Comparison of ENCODE assay signal across 19 cellular contexts in the genomic region with DNA sequence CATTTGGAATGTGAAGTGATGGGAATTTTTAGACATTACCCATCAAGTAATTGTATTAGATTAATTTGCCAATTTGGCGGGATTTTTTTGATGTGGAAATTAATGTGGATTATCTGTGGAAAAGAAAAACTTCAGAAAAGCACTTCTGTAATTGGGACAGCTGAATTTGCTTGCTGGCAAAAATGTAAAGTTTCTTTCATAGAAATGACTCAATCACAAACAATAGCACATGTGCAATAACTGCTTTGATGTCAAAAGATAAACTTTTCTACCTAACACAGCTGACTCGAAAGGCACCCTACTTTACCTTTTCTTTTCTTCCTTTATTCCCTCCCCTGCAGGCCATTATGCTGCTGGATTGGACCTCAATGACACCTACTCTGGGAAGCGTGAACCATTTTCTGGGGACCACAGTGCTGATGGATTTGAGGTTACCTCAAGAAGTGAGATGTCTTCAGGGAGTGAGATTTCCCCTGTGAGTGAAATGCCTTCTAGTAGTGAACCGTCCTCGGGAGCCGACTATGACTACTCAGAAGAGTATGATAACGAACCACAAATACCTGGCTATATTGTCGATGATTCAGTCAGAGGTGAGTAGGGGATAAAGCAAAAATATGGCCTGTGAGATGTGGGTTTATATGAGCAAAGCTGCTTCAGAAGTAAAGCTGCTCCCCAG. TPM values are rescaled to one million over a fixed set of nuclear protein-coding genes. Genes with fewer than 3 reads are reported as not detected.
DNase-seq lines count a peak whose midpoint lies in the region; ATAC-seq and TF ChIP-seq lines count a peak whose summit lies in the region.
"Had no signal": no experiment of that assay in that cellular context is flagged by ENCODE, and none has a peak within 500 bp of the region (broad histone marks: within the 10 kb centered on the region; RNA-seq: fewer than 3 reads in every experiment).

No MANE protein-coding gene starts in this region.

- peak; percentile 20; the same call in 1 of the 3 replicates for ATAC-seq in RWPE2 (ENCODE audit: low read depth)
- no peak for ATAC-seq in SK-N-SH treated with all-trans-retinoic acid at 6 μM for 48 hours
- ATAC-seq: activated CD4-positive, alpha-beta T cell treated with anti-CD3 and anti-CD28 coated beads for 36 hours; effector memory CD8-positive, alpha-beta T cell; natural killer cell treated with Interleukin-12 subunit alpha and Interleukin-12 subunit beta and Interleukin-15 and Interleukin-18, amount 100 ng/mL, for 72 hours had no signal

- no peaks in the 10 kb centered on the region for H3K27me3 ChIP-seq in RWPE2 (ENCODE audit: insufficient read depth, poor library complexity, severe bottlenecking)
- no peaks in the 10 kb centered on the region for H3K27me3 ChIP-seq in osteoblast (ENCODE audit: insufficient read depth, low read length)
- H3K27me3 ChIP-seq: uterus had no signal

- intact Hi-C loops in Calu3 (cut with micrococcal nuclease; ENCODE audit: unreplicated experiment), result no loop called here

- H3K27me3 Mint-ChIP-seq in Calu3 (ENCODE audit: unreplicated experiment), result no peaks in the 10 kb centered on the region
- H3K27me3 Mint-ChIP-seq: activated CD4-positive, alpha-beta T cell treated with anti-CD3 and anti-CD28 coated beads for 36 hours; effector memory CD8-positive, alpha-beta T cell; natural killer cell treated with Interleukin-12 subunit alpha and Interleukin-12 subunit beta and Interleukin-15 and Interleukin-18, amount 100 ng/mL, for 72 hours had no signal

- H3K36me3 ChIP-seq in RWPE2 (ENCODE audit: low read depth), result peaks cover 63% of the 10 kb centered on the region
- no peaks in the 10 kb centered on the region for H3K36me3 ChIP-seq in osteoblast (ENCODE audit: insufficient read depth, low read length)
- H3K36me3 ChIP-seq: uterus had no signal

- H3K27ac ChIP-seq in RWPE2 (ENCODE audit: poor library complexity, severe bottlenecking), result peak overlapping the region; percentile 98
- H3K27ac ChIP-seq in osteoblast (ENCODE audit: low read depth, low read length), result no peak overlapping the region
- H3K27ac ChIP-seq: uterus had no signal

- H3K4me2 ChIP-seq in osteoblast (ENCODE audit: insufficient read depth, low read length), result no peak overlapping the region

- no peaks in the 10 kb centered on the region for H3K9me3 Mint-ChIP-seq in Calu3 (ENCODE audit: low read depth, unreplicated experiment)
- H3K9me3 Mint-ChIP-seq: effector memory CD8-positive, alpha-beta T cell; natural killer cell treated with Interleukin-12 subunit alpha and Interleukin-12 subunit beta and Interleukin-15 and Interleukin-18, amount 100 ng/mL, for 72 hours had no signal

- no peaks in the 10 kb centered on the region for H4K20me1 ChIP-seq in osteoblast (ENCODE audit: insufficient read depth, low read length)

- CTCF ChIA-PET in Calu3 (lab: Charles Lee), result interaction anchor here (1.1 to 1.6 kb wide), 2 partner anchors 43 to 85 kb away, joined by 3 read pairs; no protein-coding TSS in a partner anchor

- DNase-seq in Calu3 (no peak), RWPE2 (ENCODE audit: low spot score) (no peak), erythroblast (lab: John Stamatoyannopoulos, UW) (no peak), osteoblast (ENCODE audit: insufficient read length, low spot score, missing footprints) (peak; percentile 46), DMS114 treated with DMSO at 0.1 percent for 48 hours (lab: John Stamatoyannopoulos, UW; ENCODE audit: unreplicated experiment) (no peak), midbrain (lab: John Stamatoyannopoulos, UW) (no peak), SIG-M5 (lab: John Stamatoyannopoulos, UW) (no peak)
- DNase-seq: activated CD4-positive, alpha-beta T cell treated with anti-CD3 and anti-CD28 coated beads for 36 hours; caudate nucleus; effector memory CD8-positive, alpha-beta T cell; GDM1; GOT3; NCI-H187; stimulated activated naive CD4-positive, alpha-beta T cell; T-helper 9 cell; uterus had no signal

- H3K27ac Mint-ChIP-seq in Calu3 (ENCODE audit: unreplicated experiment), result peak overlapping the region; percentile 92
- H3K27ac Mint-ChIP-seq: activated CD4-positive, alpha-beta T cell treated with anti-CD3 and anti-CD28 coated beads for 36 hours had no signal

- H3K9me3 ChIP-seq in RWPE2 (ENCODE audit: severe bottlenecking) (no peaks in the 10 kb centered on the region), osteoblast (ENCODE audit: low read depth, low read length) (no peaks in the 10 kb centered on the region)
- H3K9me3 ChIP-seq: uterus had no signal

- H3K79me2 ChIP-seq in osteoblast (ENCODE audit: insufficient read depth, low read length), result no peaks in the 10 kb centered on the region

- H3K4me1 ChIP-seq in RWPE2 (ENCODE audit: insufficient read depth, poor library complexity, severe bottlenecking), result peaks cover 36% of the 10 kb centered on the region
- peaks cover 24% of the 10 kb centered on the region for H3K4me1 ChIP-seq in osteoblast (ENCODE audit: insufficient read depth, low read length)
- H3K4me1 ChIP-seq: uterus had no signal

- H3K4me3 Mint-ChIP-seq in Calu3 (ENCODE audit: low read depth, unreplicated experiment), result peak overlapping the region; percentile 81

- H3K4me3 ChIP-seq in RWPE2 (ENCODE audit: severe bottlenecking) (peak overlapping the region; percentile 59), osteoblast (ENCODE audit: insufficient read depth, low read length) (no peak overlapping the region)

- peaks cover 70% of the 10 kb centered on the region for H3K36me3 Mint-ChIP-seq in Calu3 (ENCODE audit: insufficient read depth, unreplicated experiment)
- H3K36me3 Mint-ChIP-seq: natural killer cell treated with Interleukin-12 subunit alpha and Interleukin-12 subunit beta and Interleukin-15 and Interleukin-18, amount 100 ng/mL, for 72 hours had no signal

- peaks cover 8% of the 10 kb centered on the region for H3K4me1 Mint-ChIP-seq in Calu3 (ENCODE audit: low read depth, unreplicated experiment)

- TF ChIP-seq POLR2A in erythroblast (IDR thresholded peaks at IDR 0.05; ENCODE audit: low read length), result peak; percentile 26

- H2AFZ ChIP-seq in osteoblast (ENCODE audit: low read length), result no peak overlapping the region

- TF ChIP-seq CTCF in Calu3 (IDR thresholded peaks at IDR 0.05; ENCODE audit: unreplicated experiment) (no peak), RWPE2 (IDR thresholded peaks at IDR 0.05; ENCODE audit: poor library complexity, severe bottlenecking) (no peak), osteoblast (IDR thresholded peaks at IDR 0.05; ENCODE audit: extremely low read depth, low read depth, low read length) (no peak)

- BruUV-seq in Calu3 (replicated peaks; lab: Mats Ljungman, UMichigan), result no TSS peak

TF ChIP-seq in SK-N-SH treated with all-trans-retinoic acid at 6 μM for 48 hours, 23 proteins besides CTCF, POLR2A, EP300 and RAD21 (continues in another document):
- TF ChIP-seq ISL1 (CRISPR knock-in tag; IDR thresholded peaks at IDR 0.05) (no peak), RARB (CRISPR knock-in tag; IDR thresholded peaks at IDR 0.05) (no peak), BACH2 (CRISPR knock-in tag; IDR thresholded peaks at IDR 0.05; ENCODE audit: borderline replicate concordance) (no peak), ZNF565 (CRISPR knock-in tag; conservative IDR thresholded peaks at IDR 0.05; ENCODE audit: low read depth) (no peak), ZNF8 (CRISPR knock-in tag; IDR thresholded peaks at IDR 0.05) (no peak), PPARA (CRISPR knock-in tag; IDR thresholded peaks at IDR 0.05; ENCODE audit: borderline replicate concordance) (no peak), ZNF70 (CRISPR knock-in tag; IDR thresholded peaks at IDR 0.05) (no peak), ZC3H10 (CRISPR knock-in tag; IDR thresholded peaks at IDR 0.05) (no peak), ARNTL (CRISPR knock-in tag; IDR thresholded peaks at IDR 0.05; ENCODE audit: borderline replicate concordance, low read depth) (no peak), CSDC2 (CRISPR knock-in tag; IDR thresholded peaks at IDR 0.05) (no peak), SNAI2 (CRISPR knock-in tag; IDR thresholded peaks at IDR 0.05) (no peak), OSR1 (CRISPR knock-in tag; IDR thresholded peaks at IDR 0.05) (no peak), GLIS3 (CRISPR knock-in tag; IDR thresholded peaks at IDR 0.05) (no peak), ESRRG (CRISPR knock-in tag; IDR thresholded peaks at IDR 0.05) (no peak)
- TF ChIP-seq, protein P1, sequence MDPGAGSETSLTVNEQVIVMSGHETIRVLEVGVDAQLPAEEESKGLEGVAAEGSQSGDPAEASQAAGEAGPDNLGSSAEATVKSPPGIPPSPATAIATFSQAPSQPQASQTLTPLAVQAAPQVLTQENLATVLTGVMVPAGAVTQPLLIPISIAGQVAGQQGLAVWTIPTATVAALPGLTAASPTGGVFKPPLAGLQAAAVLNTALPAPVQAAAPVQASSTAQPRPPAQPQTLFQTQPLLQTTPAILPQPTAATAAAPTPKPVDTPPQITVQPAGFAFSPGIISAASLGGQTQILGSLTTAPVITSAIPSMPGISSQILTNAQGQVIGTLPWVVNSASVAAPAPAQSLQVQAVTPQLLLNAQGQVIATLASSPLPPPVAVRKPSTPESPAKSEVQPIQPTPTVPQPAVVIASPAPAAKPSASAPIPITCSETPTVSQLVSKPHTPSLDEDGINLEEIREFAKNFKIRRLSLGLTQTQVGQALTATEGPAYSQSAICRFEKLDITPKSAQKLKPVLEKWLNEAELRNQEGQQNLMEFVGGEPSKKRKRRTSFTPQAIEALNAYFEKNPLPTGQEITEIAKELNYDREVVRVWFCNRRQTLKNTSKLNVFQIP (CRISPR knock-in tag; IDR thresholded peaks at IDR 0.05; ENCODE audit: borderline replicate concordance, low read depth), result no peak
- TF ChIP-seq, protein P2, sequence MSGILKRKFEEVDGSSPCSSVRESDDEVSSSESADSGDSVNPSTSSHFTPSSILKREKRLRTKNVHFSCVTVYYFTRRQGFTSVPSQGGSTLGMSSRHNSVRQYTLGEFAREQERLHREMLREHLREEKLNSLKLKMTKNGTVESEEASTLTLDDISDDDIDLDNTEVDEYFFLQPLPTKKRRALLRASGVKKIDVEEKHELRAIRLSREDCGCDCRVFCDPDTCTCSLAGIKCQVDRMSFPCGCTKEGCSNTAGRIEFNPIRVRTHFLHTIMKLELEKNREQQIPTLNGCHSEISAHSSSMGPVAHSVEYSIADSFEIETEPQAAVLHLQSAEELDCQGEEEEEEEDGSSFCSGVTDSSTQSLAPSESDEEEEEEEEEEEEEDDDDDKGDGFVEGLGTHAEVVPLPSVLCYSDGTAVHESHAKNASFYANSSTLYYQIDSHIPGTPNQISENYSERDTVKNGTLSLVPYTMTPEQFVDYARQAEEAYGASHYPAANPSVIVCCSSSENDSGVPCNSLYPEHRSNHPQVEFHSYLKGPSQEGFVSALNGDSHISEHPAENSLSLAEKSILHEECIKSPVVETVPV (CRISPR knock-in tag; IDR thresholded peaks at IDR 0.05), result no peak

RNA-seq across cellular contexts. Expression of a gene that starts 1.4 kb away (rescaled TPM):
- total RNA-seq in Calu3 (2022) (230 and 281 TPM in 2 replicates), osteoblast (under 0.01 and 0.36 TPM in 2 replicates)
- total RNA-seq: frontal cortex had no signal

Comparison
In these comparisons a context has a peak if more than half of its experiments do, and no peak if none do; other contexts are left out.
1. RNA of a gene that starts 1.4 kb away (total RNA-seq): 230 to 281 TPM in Calu3; under 0.01 to 0.36 TPM in osteoblast; every median in the first group is over 100 times any median in the second.